16 cellular contexts compared by ENCODE assay signal in the genomic region with DNA sequence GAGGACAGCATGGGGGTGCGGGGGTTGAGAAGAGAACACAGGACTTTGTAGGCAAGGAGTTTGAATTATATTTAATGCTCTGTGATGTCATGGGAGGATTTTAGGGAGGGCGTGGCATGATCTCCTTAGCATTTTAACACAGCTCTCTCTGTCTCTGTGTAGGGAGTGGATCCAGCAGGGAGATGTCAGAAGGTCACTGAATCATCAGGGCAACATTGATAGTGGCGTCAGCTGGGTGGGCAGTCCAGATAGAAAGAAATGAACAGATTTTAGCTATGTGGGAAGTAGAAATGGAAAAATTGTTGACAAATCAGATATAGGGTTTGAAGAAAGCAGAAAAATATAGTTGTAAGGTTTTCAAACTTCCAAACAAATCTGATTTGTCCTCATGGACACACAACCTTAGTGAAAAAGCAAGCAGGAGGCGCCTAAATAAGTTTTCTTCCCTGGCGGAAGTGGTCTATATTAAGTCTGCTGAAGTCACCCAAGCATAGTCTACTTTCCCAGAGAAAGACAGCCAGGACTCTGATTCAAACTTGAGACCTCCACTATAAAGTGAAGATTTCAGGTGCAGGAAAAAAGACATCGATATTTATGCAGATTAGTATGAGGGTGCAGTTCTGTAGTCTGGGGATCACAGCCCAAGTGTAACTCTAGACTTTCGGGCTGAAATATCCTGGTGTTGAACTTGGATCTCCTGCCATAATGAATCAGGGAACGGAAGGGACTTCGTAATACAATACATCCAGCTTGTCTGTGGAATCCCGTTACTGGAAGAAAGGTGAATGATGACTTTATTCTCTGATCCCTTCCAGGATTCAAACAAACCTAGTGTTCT. TPM values are rescaled to one million over a fixed set of nuclear protein-coding genes. Genes with fewer than 3 reads are reported as not detected.
"Had no signal": no experiment of that assay in that cellular context is flagged by ENCODE, and none has a peak within 500 bp of the region (broad histone marks: within the 10 kb centered on the region; RNA-seq: fewer than 3 reads in every experiment).

No MANE protein-coding gene starts in this region.

- H3K27ac ChIP-seq: coronary artery, dorsolateral prefrontal cortex, heart left ventricle had no signal

- H3K36me3 ChIP-seq: heart left ventricle had no signal

- H3K9me3 ChIP-seq: heart left ventricle had no signal

- H3K27me3 ChIP-seq: heart left ventricle had no signal

- ATAC-seq: heart left ventricle; left lobe of liver; naive thymus-derived CD4-positive, alpha-beta T cell had no signal

- H3K4me1 ChIP-seq: heart left ventricle had no signal

- H3K4me2 ChIP-seq: smooth muscle cell had no signal

- DNase-seq: dorsolateral prefrontal cortex; effector CD8-positive, alpha-beta T cell; foreskin melanocyte; heart left ventricle; hippocampal formation; mammary epithelial cell; naive thymus-derived CD4-positive, alpha-beta T cell; right cardiac atrium; stimulated activated CD4-positive, alpha-beta T cell treated with anti-CD3 and anti-CD28 coated beads, Interleukin-2, amount 100 ng/mL, for 48 hours; stimulated activated naive CD4-positive, alpha-beta T cell treated with Interleukin-2 at 50 U/mL for 16 hours; trophoblast cell had no signal

- H3K4me3 ChIP-seq: coronary artery, dorsolateral prefrontal cortex, heart left ventricle, smooth muscle cell had no signal

RNA-seq across cellular contexts. Expression of a gene that starts 18.1 kb away (rescaled TPM):
- total RNA-seq: kidney epithelial cell; mononuclear cell; naive thymus-derived CD4-positive, alpha-beta T cell had no signal
